ENCODE assay signal across 8 cellular contexts in the genomic region with DNA sequence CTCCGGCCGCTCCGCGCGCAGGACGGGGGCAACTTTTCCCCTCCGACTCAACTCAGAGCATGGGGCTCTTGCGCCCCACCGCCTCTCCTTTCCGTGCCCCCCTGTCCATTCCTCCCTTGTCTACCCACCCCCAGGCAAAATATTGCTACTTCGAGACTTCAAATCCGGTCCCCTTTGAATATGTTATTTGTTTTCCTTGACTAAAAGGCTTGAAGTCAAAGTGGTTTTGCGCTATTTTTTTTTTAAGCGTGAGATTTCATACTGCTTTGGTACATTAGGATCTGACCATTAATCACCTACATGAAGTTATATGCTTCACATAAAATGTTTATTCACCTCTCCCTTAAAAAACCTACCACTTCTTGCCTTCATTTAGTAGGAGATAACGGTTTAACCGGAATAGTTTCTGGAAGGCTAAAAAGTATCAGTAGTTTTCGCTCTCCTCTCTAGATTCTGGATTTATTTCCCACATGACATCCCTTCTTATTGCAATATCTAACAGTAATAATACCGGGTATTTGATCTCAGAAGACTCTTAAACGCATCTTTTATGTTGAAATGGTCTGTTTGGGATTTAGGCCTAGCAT. TPM values are rescaled to one million over a fixed set of nuclear protein-coding genes. Genes with fewer than 3 reads are reported as not detected.
A peak's percentile ranks its signal among the peaks of the same experiment; 100 is the strongest.
DNase-seq lines count a peak whose midpoint lies in the region; TF ChIP-seq lines count a peak whose summit lies in the region.

No MANE protein-coding gene starts in this region.

- peak overlapping the region; percentile 80 for H3K4me3 Mint-ChIP-seq in activated CD4-positive, alpha-beta T cell treated with anti-CD3 and anti-CD28 coated beads, Interleukin-2, amount 10 ng/mL, durations not matched to agents 7 days and 5 days

- H3K36me3 ChIP-seq in liver (ENCODE audit: control insufficient read depth in 4 of 4, insufficient read depth in 3 of 4, low read depth in 1 of 4, low read length in 3 of 4), result peaks cover 3 to 8% (median 6%) of the 10 kb centered on the region in 4 donors
- no peaks in the 10 kb centered on the region for H3K36me3 ChIP-seq in thymus (ENCODE audit: control insufficient read depth, insufficient read depth)

- peaks cover 61% of the 10 kb centered on the region for H3K27me3 Mint-ChIP-seq in activated CD4-positive, alpha-beta T cell treated with anti-CD3 and anti-CD28 coated beads, Interleukin-2, amount 10 ng/mL, durations not matched to agents 7 days and 5 days

- CTCF ChIA-PET in activated CD4-positive, alpha-beta T cell treated with anti-CD3 and anti-CD28 coated beads, Interleukin-2, amount 10 ng/mL, durations not matched to agents 7 days and 5 days (lab: Charles Lee), result interaction anchor here (1.0 kb wide), 1 partner anchor 34 kb away, joined by 3 read pairs; no protein-coding TSS in a partner anchor

- no peaks in the 10 kb centered on the region for H3K27me3 ChIP-seq in liver (ENCODE audit: control insufficient read depth in 4 of 4, insufficient read depth in 4 of 4, low read length in 3 of 4)
- H3K27me3 ChIP-seq in thymus (ENCODE audit: control insufficient read depth, insufficient read depth), result peaks cover 19% of the 10 kb centered on the region

- TF ChIP-seq CTCF in astrocyte of the spinal cord (IDR thresholded peaks at IDR 0.05; ENCODE audit: low read depth, low read length) (no peak), liver (IDR thresholded peaks at IDR 0.05; ENCODE audit: low read depth, low read length, missing input control) (no peak)

- H3K36me3 Mint-ChIP-seq in activated CD4-positive, alpha-beta T cell treated with anti-CD3 and anti-CD28 coated beads, Interleukin-2, amount 10 ng/mL, durations not matched to agents 7 days and 5 days (ENCODE audit: low read depth), result peaks cover 8% of the 10 kb centered on the region

- H3K9ac ChIP-seq in liver (ENCODE audit: low read depth in 1 of 2, low read length in 2 of 2), result peak overlapping the region; percentile 75 to 97

- peak overlapping the region; percentile 97 to 98 for H3K27ac ChIP-seq in liver (ENCODE audit: low read depth in 1 of 2, low read length in 2 of 2)
- H3K27ac ChIP-seq in thymus (ENCODE audit: low read depth), result peak overlapping the region; percentile 69

- 6% methylated on average over 19 of the region's 19 CpGs for WGBS in liver
- 35% methylated on average over 19 of the region's 19 CpGs for WGBS in thymus

- peak in 1 of 2 donors; percentile 6 for TF ChIP-seq RAD21 in liver (IDR thresholded peaks at IDR 0.05)

- no peaks in the 10 kb centered on the region for H3K9me3 Mint-ChIP-seq in activated CD4-positive, alpha-beta T cell treated with anti-CD3 and anti-CD28 coated beads, Interleukin-2, amount 10 ng/mL, durations not matched to agents 7 days and 5 days

- no peaks in the 10 kb centered on the region for H3K9me3 ChIP-seq in liver (ENCODE audit: control insufficient read depth in 4 of 4, low read length in 3 of 4)
- no peaks in the 10 kb centered on the region for H3K9me3 ChIP-seq in thymus (ENCODE audit: control insufficient read depth)

- H3K4me3 ChIP-seq in astrocyte of the spinal cord (ENCODE audit: low read depth, low read length) (peak overlapping the region; percentile 74), liver (ENCODE audit: low read depth in 1 of 3, low read length in 3 of 3) (peak overlapping the region; percentile 21 to 100 (median 57)), thymus (ENCODE audit: low read length) (peak overlapping the region; percentile 79)

- H3K4me1 ChIP-seq in liver (ENCODE audit: control insufficient read depth in 4 of 4, insufficient read depth in 4 of 4, low read length in 3 of 4) (peaks cover 4 to 64% (median 40%) of the 10 kb centered on the region in 4 donors), thymus (ENCODE audit: control insufficient read depth, insufficient read depth, low read length) (peaks cover 23% of the 10 kb centered on the region)

- POLR2A ChIA-PET in activated CD4-positive, alpha-beta T cell treated with anti-CD3 and anti-CD28 coated beads, Interleukin-2, amount 10 ng/mL, durations not matched to agents 7 days and 5 days (lab: Charles Lee), result no interaction called here

- H3K4me1 Mint-ChIP-seq in activated CD4-positive, alpha-beta T cell treated with anti-CD3 and anti-CD28 coated beads, Interleukin-2, amount 10 ng/mL, durations not matched to agents 7 days and 5 days, result peaks cover 33% of the 10 kb centered on the region

- H3K27ac Mint-ChIP-seq in activated CD4-positive, alpha-beta T cell treated with anti-CD3 and anti-CD28 coated beads, Interleukin-2, amount 10 ng/mL, durations not matched to agents 7 days and 5 days, result peak overlapping the region; percentile 71

- no peak for DNase-seq in activated CD4-positive, alpha-beta T cell treated with anti-CD3 and anti-CD28 coated beads, Interleukin-2, amount 10 ng/mL, durations not matched to agents 7 days and 5 days
- DNase-seq in activated CD4-positive, alpha-beta T cell treated with anti-CD3 and anti-CD28 coated beads for 4 hours, result no peak
- DNase-seq in astrocyte of the spinal cord (ENCODE audit: low read depth, low spot score) (peak; percentile 51), LoVo (ENCODE audit: low spot score) (no peak), midbrain (lab: John Stamatoyannopoulos, UW) (no peak)
- no peak for DNase-seq in stimulated activated CD4-positive, alpha-beta T cell treated with anti-CD3 and anti-CD28 coated beads, Interleukin-12 subunit alpha, Interleukin-12 subunit beta, amount 100 ng/mL, for 4 hours

- in situ Hi-C loops in astrocyte of the spinal cord (cut with HindIII; ENCODE audit: low sequenced_read_pairs), result no loop called here

TF ChIP-seq in liver, 16 proteins besides CTCF, POLR2A, EP300 and RAD21:
- TF ChIP-seq JUND (IDR thresholded peaks at IDR 0.05) (no peak), ATF3 (IDR thresholded peaks at IDR 0.05) (no peak), YY1 (IDR thresholded peaks at IDR 0.05) (no peak), FOXA1 (IDR thresholded peaks at IDR 0.05) (no peak), RXRA (IDR thresholded peaks at IDR 0.05) (no peak), GABPA (IDR thresholded peaks at IDR 0.05 in 1 of 2, conservative IDR thresholded peaks at IDR 0.05 in 1 of 2) (no peak), EGR1 (IDR thresholded peaks at IDR 0.05; ENCODE audit: low read depth in 2 of 2) (no peak), FOXA2 (IDR thresholded peaks at IDR 0.05) (no peak)
- TF ChIP-seq, protein P1, sequence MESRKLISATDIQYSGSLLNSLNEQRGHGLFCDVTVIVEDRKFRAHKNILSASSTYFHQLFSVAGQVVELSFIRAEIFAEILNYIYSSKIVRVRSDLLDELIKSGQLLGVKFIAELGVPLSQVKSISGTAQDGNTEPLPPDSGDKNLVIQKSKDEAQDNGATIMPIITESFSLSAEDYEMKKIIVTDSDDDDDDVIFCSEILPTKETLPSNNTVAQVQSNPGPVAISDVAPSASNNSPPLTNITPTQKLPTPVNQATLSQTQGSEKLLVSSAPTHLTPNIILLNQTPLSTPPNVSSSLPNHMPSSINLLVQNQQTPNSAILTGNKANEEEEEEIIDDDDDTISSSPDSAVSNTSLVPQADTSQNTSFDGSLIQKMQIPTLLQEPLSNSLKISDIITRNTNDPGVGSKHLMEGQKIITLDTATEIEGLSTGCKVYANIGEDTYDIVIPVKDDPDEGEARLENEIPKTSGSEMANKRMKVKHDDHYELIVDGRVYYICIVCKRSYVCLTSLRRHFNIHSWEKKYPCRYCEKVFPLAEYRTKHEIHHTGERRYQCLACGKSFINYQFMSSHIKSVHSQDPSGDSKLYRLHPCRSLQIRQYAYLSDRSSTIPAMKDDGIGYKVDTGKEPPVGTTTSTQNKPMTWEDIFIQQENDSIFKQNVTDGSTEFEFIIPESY (IDR thresholded peaks at IDR 0.05), result no peak

RNA-seq across cellular contexts. Expression of gene NFIA, which starts 1.5 kb away (rescaled TPM):
- 1 to 10 TPM in 1 of 2 experiments, under 1 TPM in 1; 0.97 to 1.6 TPM for total RNA-seq in activated CD4-positive, alpha-beta T cell treated with anti-CD3 and anti-CD28 coated beads, Interleukin-2, amount 10 ng/mL, durations not matched to agents 7 days and 5 days
- 10 to 100 TPM; 16.6 to 27.7 TPM for total RNA-seq in liver
- polyA plus RNA-seq in liver, result 10 to 100 TPM in 1 of 2 donors, 1 to 10 TPM in 1; 6.8 to 53.7 TPM
- 10.3 TPM for polyA plus RNA-seq in thymus

Comparison
In these comparisons a context has a peak if more than half of its experiments do, and no peak if none do; other contexts are left out.
1. RNA of gene NFIA, which starts 1.5 kb away (total RNA-seq): 16.6 to 27.7 TPM in liver; 0.97 to 1.6 TPM in activated CD4-positive, alpha-beta T cell treated with anti-CD3 and anti-CD28 coated beads, Interleukin-2, amount 10 ng/mL, durations not matched to agents 7 days and 5 days; every median in the first group is over 4 times any median in the second.
2. Peak in every context shown above with its lines, with median percentiles within 50 percentile points of each other: H3K4me3 ChIP-seq.